Comparison of ENCODE assay signal across 21 cellular contexts in the genomic region with DNA sequence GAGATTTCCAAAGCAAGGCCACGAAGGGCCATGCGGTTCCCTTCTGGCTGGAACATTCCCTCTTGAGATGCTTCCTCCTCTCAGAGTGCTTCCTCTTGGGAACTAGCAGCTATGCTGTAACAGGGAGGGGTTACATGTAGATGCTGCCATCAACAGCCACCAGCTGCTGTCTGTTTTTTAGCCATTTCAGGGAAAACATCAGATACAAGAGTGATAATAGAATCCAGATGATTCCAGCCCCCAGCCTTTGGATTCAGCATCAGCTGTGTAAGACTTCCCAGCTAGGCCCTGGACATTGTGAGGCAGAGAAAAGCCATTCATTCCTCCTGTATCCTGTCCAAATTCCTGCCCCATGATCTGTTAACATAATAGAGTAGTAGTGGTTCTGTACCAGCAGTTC. TPM values are rescaled to one million over a fixed set of nuclear protein-coding genes. Genes with fewer than 3 reads are reported as not detected.
DNase-seq lines count a peak whose midpoint lies in the region; ATAC-seq and TF ChIP-seq lines count a peak whose summit lies in the region.
"Had no signal": no experiment of that assay in that cellular context is flagged by ENCODE, and none has a peak within 500 bp of the region (broad histone marks: within the 10 kb centered on the region; RNA-seq: fewer than 3 reads in every experiment).

No MANE protein-coding gene starts in this region.

- POLR2A ChIA-PET in SK-N-SH (lab: Yijun Ruan, JAX): no interaction called here

- no peaks in the 10 kb centered on the region for H4K20me1 ChIP-seq in SK-N-SH (ENCODE audit: insufficient read depth)
- H4K20me1 ChIP-seq: BLaER1 treated with 17β-estradiol and CSF1 and Interleukin-3, amounts not matched to agents 10 nM and 100 nM had no signal

- H3K27ac ChIP-seq in SK-N-SH (ENCODE audit: low read depth in 2 of 2, low read length in 1 of 2) (no peak overlapping the region), subcutaneous abdominal adipose tissue (ENCODE audit: low read depth, low read length) (no peak overlapping the region), stomach (no peak overlapping the region)
- H3K27ac ChIP-seq: 22Rv1; A549; BLaER1 treated with 17β-estradiol and CSF1 and Interleukin-3, amounts not matched to agents 10 nM and 100 nM; HL-60 had no signal

- no peaks in the 10 kb centered on the region for H3K4me1 ChIP-seq in SK-N-SH (ENCODE audit: control insufficient read depth in 1 of 2, insufficient read depth in 2 of 2, low read depth in 1 of 2, low read length in 1 of 2)
- H3K4me1 ChIP-seq in subcutaneous abdominal adipose tissue (ENCODE audit: control insufficient read depth in 5 of 5, insufficient read depth in 5 of 5, low read length in 5 of 5): no peaks in the 10 kb centered on the region
- H3K4me1 ChIP-seq in stomach: no peaks in the 10 kb centered on the region
- H3K4me1 ChIP-seq: A549; BLaER1 treated with 17β-estradiol and CSF1 and Interleukin-3, amounts not matched to agents 10 nM and 100 nM; Caco-2 had no signal

- H3K9me3 ChIP-seq in SK-N-SH: peaks cover 10% of the 10 kb centered on the region; the same call in 1 of the 2 replicates
- peaks cover 57 to 85% (median 69%) of the 10 kb centered on the region in 5 donors for H3K9me3 ChIP-seq in subcutaneous abdominal adipose tissue (ENCODE audit: control insufficient read depth in 5 of 5, low read length in 5 of 5)
- H3K9me3 ChIP-seq in stomach: peaks cover 32 to 100% (median 94%) of the 10 kb centered on the region in 4 donors
- H3K9me3 ChIP-seq: Caco-2 had no signal

- H3K9ac ChIP-seq in SK-N-SH (no peak overlapping the region), subcutaneous abdominal adipose tissue (ENCODE audit: low read length in 5 of 5) (no peak overlapping the region)
- H3K9ac ChIP-seq: BLaER1 treated with 17β-estradiol and CSF1 and Interleukin-3, amounts not matched to agents 10 nM and 100 nM had no signal

- H3K79me2 ChIP-seq in SK-N-SH (ENCODE audit: insufficient read depth): no peaks in the 10 kb centered on the region

- TF ChIP-seq CTCF in SK-N-SH (IDR thresholded peaks at IDR 0.05): no peak
- no peak for TF ChIP-seq CTCF in stomach (IDR thresholded peaks at IDR 0.05)

- no peak overlapping the region for H3K4me2 ChIP-seq in SK-N-SH
- H3K4me2 ChIP-seq: A549; BLaER1 treated with 17β-estradiol and CSF1 and Interleukin-3, amounts not matched to agents 10 nM and 100 nM had no signal

- TF ChIP-seq RAD21 in SK-N-SH (IDR thresholded peaks at IDR 0.05; ENCODE audit: low read length): no peak

- H3K9me2 ChIP-seq in SK-N-SH: no peaks in the 10 kb centered on the region

- CTCF ChIA-PET in SK-N-SH (lab: Yijun Ruan, JAX): no interaction called here

- no peak overlapping the region for H3K4me3 ChIP-seq in SK-N-SH (ENCODE audit: low read depth in 2 of 2, low read length in 1 of 2)
- H3K4me3 ChIP-seq in subcutaneous abdominal adipose tissue (ENCODE audit: low read depth in 1 of 5, low read length in 5 of 5): peak overlapping the region in 4 of 5 donors; percentile 25 to 33 (median 30)
- H3K4me3 ChIP-seq in stomach: no peak overlapping the region
- H3K4me3 ChIP-seq: A549 had no signal

- whole genome bisulfite sequencing in SK-N-SH (ENCODE audit: low lambda C conversion rate): 63% methylated on average over 2 of the region's 2 CpGs
- 92 to 98% (median 95%) methylated on average over 2 of the region's 2 CpGs for WGBS in stomach, 5 donors

- H3K36me3 ChIP-seq in SK-N-SH (replicated peaks in 1 of 2; ENCODE audit: control insufficient read depth in 1 of 2, insufficient read depth in 2 of 2, low read length in 1 of 2) (peaks cover 0 to 24% of the 10 kb centered on the region in 2 experiments), subcutaneous abdominal adipose tissue (ENCODE audit: control insufficient read depth in 5 of 5, insufficient read depth in 5 of 5, low read length in 5 of 5) (peaks cover 3 to 34% (median 14%) of the 10 kb centered on the region in 5 donors), stomach (peaks cover 3 to 92% (median 41%) of the 10 kb centered on the region in 4 donors)

- no peak for TF ChIP-seq EP300 in SK-N-SH (IDR thresholded peaks at IDR 0.05; ENCODE audit: borderline replicate concordance in 1 of 2, low read depth in 1 of 2, low read length in 1 of 2)
- TF ChIP-seq EP300 in stomach (IDR thresholded peaks at IDR 0.05): no peak

- no peaks in the 10 kb centered on the region for H3F3A ChIP-seq in SK-N-SH (replicated peaks; ENCODE audit: insufficient read depth)

- no peaks in the 10 kb centered on the region for H3K27me3 ChIP-seq in SK-N-SH (ENCODE audit: insufficient read depth)
- H3K27me3 ChIP-seq in subcutaneous abdominal adipose tissue (ENCODE audit: control insufficient read depth in 5 of 5, insufficient read depth in 4 of 5, low read length in 5 of 5): no peaks in the 10 kb centered on the region
- no peaks in the 10 kb centered on the region for H3K27me3 ChIP-seq in stomach
- H3K27me3 ChIP-seq: BLaER1 treated with 17β-estradiol and CSF1 and Interleukin-3, amounts not matched to agents 10 nM and 100 nM had no signal

- intact Hi-C loops in stomach (cut with DNase I; ENCODE audit: low total_unique reads): no loop called here

- DNase-seq in SK-N-SH (peak; percentile 50), SK-N-DZ (ENCODE audit: low spot score) (peak; percentile 35), fibroblast of peridontal ligament (ENCODE audit: extremely low read depth) (peak; percentile 40), stomach (no peak), HPDE6-E6E7 (ENCODE audit: extremely low spot score) (no peak)
- DNase-seq in stimulated activated CD4-positive, alpha-beta T cell treated with anti-CD3 and anti-CD28 coated beads, Interleukin-15, amount 100 ng/mL, for 24 hours: no peak
- DNase-seq: Caco-2; CD8-positive, alpha-beta T cell; DMS79; GF-D8; GOT3; H7; HFFc6; IMR-90 had no signal

- TF ChIP-seq POLR2A in stomach (IDR thresholded peaks at IDR 0.05): no peak

- H2AFZ ChIP-seq in SK-N-SH (ENCODE audit: low read depth): no peak overlapping the region

- no peak for ATAC-seq in SK-N-SH treated with all-trans-retinoic acid at 6 μM for 48 hours
- ATAC-seq: A549; CD8-positive, alpha-beta T cell; HCT116 had no signal

TF ChIP-seq in SK-N-SH, 30 proteins besides CTCF, POLR2A, EP300 and RAD21 (continues in another document):
- no peak for TF ChIP-seq TEAD4 (IDR thresholded peaks at IDR 0.05; ENCODE audit: borderline replicate concordance, insufficient read depth)
- no peak for TF ChIP-seq NRF1 (IDR thresholded peaks at IDR 0.05; ENCODE audit: low read depth, low read length)
- TF ChIP-seq, protein P1, sequence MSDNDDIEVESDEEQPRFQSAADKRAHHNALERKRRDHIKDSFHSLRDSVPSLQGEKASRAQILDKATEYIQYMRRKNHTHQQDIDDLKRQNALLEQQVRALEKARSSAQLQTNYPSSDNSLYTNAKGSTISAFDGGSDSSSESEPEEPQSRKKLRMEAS (IDR thresholded peaks at IDR 0.05; ENCODE audit: low read depth): no peak

TF ChIP-seq in SK-N-SH treated with all-trans-retinoic acid at 6 μM for 48 hours, 23 proteins besides CTCF, POLR2A, EP300 and RAD21 (continues in another document):
- TF ChIP-seq ARNTL (CRISPR knock-in tag; IDR thresholded peaks at IDR 0.05; ENCODE audit: borderline replicate concordance, low read depth) (no peak), SNAI2 (CRISPR knock-in tag; IDR thresholded peaks at IDR 0.05) (no peak), ZNF70 (CRISPR knock-in tag; IDR thresholded peaks at IDR 0.05) (no peak), ZFP3 (CRISPR knock-in tag; IDR thresholded peaks at IDR 0.05) (no peak), ZNF8 (CRISPR knock-in tag; IDR thresholded peaks at IDR 0.05) (no peak), OSR1 (CRISPR knock-in tag; IDR thresholded peaks at IDR 0.05) (no peak), PPARA (CRISPR knock-in tag; IDR thresholded peaks at IDR 0.05; ENCODE audit: borderline replicate concordance) (no peak), GLIS3 (CRISPR knock-in tag; IDR thresholded peaks at IDR 0.05) (no peak), ZFP30 (CRISPR knock-in tag; IDR thresholded peaks at IDR 0.05) (no peak), TCF4 (CRISPR knock-in tag; IDR thresholded peaks at IDR 0.05; ENCODE audit: borderline replicate concordance) (no peak), ZNF565 (CRISPR knock-in tag; conservative IDR thresholded peaks at IDR 0.05; ENCODE audit: low read depth) (no peak)
- TF ChIP-seq, protein P2, sequence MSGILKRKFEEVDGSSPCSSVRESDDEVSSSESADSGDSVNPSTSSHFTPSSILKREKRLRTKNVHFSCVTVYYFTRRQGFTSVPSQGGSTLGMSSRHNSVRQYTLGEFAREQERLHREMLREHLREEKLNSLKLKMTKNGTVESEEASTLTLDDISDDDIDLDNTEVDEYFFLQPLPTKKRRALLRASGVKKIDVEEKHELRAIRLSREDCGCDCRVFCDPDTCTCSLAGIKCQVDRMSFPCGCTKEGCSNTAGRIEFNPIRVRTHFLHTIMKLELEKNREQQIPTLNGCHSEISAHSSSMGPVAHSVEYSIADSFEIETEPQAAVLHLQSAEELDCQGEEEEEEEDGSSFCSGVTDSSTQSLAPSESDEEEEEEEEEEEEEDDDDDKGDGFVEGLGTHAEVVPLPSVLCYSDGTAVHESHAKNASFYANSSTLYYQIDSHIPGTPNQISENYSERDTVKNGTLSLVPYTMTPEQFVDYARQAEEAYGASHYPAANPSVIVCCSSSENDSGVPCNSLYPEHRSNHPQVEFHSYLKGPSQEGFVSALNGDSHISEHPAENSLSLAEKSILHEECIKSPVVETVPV (CRISPR knock-in tag; IDR thresholded peaks at IDR 0.05): no peak

RNA-seq across cellular contexts. Expression of gene ZNF177, which starts 8.2 kb away (rescaled TPM):
- polyA plus RNA-seq in SK-N-SH (2012; rRNA removed): 2.6 and 3.6 TPM in 2 replicates
- 3.0 and 3.1 TPM in 2 replicates for polyA plus RNA-seq in SK-N-SH (2012; cell fraction: cytosol; rRNA removed)
- polyA plus RNA-seq in SK-N-SH (2012; cell fraction: nucleus; rRNA removed): 7.4 and 12.0 TPM in 2 replicates
- polyA plus RNA-seq in SK-N-DZ (2014; cell fraction: cytosol; rRNA removed): 4.0 and 5.2 TPM in 2 replicates
- 10.2 and 16.7 TPM in 2 replicates for polyA plus RNA-seq in SK-N-DZ (2014; cell fraction: nucleus; rRNA removed)
- total RNA-seq in stomach: 1 to 10 TPM in 4 of 5 donors, not detected in 1; 1.6 to 4.6 (median 3.2) TPM
- 1 to 10 TPM in 1 of 3 donors, under 1 TPM in 2; 0.50 to 2.4 (median 0.92) TPM for polyA plus RNA-seq in stomach

RNA-seq across cellular contexts. Expression of gene ZNF559, which starts 30.7 kb away (rescaled TPM):
- 10.4 and 15.2 TPM in 2 replicates for polyA plus RNA-seq in SK-N-SH (2012; rRNA removed)
- 14.5 and 18.1 TPM in 2 replicates for polyA plus RNA-seq in SK-N-SH (2012; cell fraction: cytosol; rRNA removed)
- 22.8 and 30.3 TPM in 2 replicates for polyA plus RNA-seq in SK-N-SH (2012; cell fraction: nucleus; rRNA removed)
- polyA plus RNA-seq in SK-N-DZ (2014; cell fraction: cytosol; rRNA removed): 24.1 and 33.1 TPM in 2 replicates
- polyA plus RNA-seq in SK-N-DZ (2014; cell fraction: nucleus; rRNA removed): 38.5 and 45.2 TPM in 2 replicates
- 10 to 100 TPM; 11.6 to 52.2 (median 16.9) TPM for total RNA-seq in stomach
- polyA plus RNA-seq in stomach: 10 to 100 TPM in 1 of 3 donors, 1 to 10 TPM in 2; 7.3 to 18.8 (median 9.6) TPM

RNA-seq across cellular contexts. Expression of gene ZNF699, which starts 45.0 kb away (rescaled TPM):
- polyA plus RNA-seq in SK-N-SH (2012; rRNA removed) (0.97 and 1.2 TPM in 2 replicates), stomach (1 to 10 TPM in 2 of 3 donors, under 1 TPM in 1; 0.63 to 3.1 (median 1.2) TPM)
- 0.76 and 1.1 TPM in 2 replicates for polyA plus RNA-seq in SK-N-SH (2012; cell fraction: cytosol; rRNA removed)
- 2.4 and 3.0 TPM in 2 replicates for polyA plus RNA-seq in SK-N-SH (2012; cell fraction: nucleus; rRNA removed)
- polyA plus RNA-seq in SK-N-DZ (2014; cell fraction: cytosol; rRNA removed): 5.3 and 7.3 TPM in 2 replicates
- 3.2 and 9.0 TPM in 2 replicates for polyA plus RNA-seq in SK-N-DZ (2014; cell fraction: nucleus; rRNA removed)
- 10 to 100 TPM in 2 of 5 donors, 1 to 10 TPM in 2, not detected in 1; 2.2 to 53.6 (median 10.2) TPM for total RNA-seq in stomach

Comparison
In these comparisons a context has a peak if more than half of its experiments do, and no peak if none do; other contexts are left out.
1. DNase-seq: peak in SK-N-SH (single experiment), SK-N-DZ (single experiment) and fibroblast of peridontal ligament (single experiment); none in stomach (single experiment), stimulated activated CD4-positive, alpha-beta T cell treated with anti-CD3 and anti-CD28 coated beads, Interleukin-15, amount 100 ng/mL, for 24 hours (single experiment) and HPDE6-E6E7 (single experiment).
2. H3K4me3 ChIP-seq: peak in subcutaneous abdominal adipose tissue (4 of 5); none in SK-N-SH (0 of 2) and stomach (0 of 4).